11 cellular contexts compared by ENCODE assay signal in genomic region chr10:14954934-14955333, GRCh38. TPM values are rescaled to one million over a fixed set of nuclear protein-coding genes. Genes with fewer than 3 reads are reported as not detected.
A peak's percentile ranks its signal among the peaks of the same experiment; 100 is the strongest.
DNase-seq lines count a peak whose midpoint lies in the region; ATAC-seq, FAIRE-seq and TF ChIP-seq lines count a peak whose summit lies in the region.
"Had no signal": no experiment of that assay in that cellular context is flagged by ENCODE, and none has a peak within 500 bp of the region (broad histone marks: within the 10 kb centered on the region; RNA-seq: fewer than 3 reads in every experiment).

No MANE protein-coding gene starts in this region.

- no peaks in the 10 kb centered on the region for H3K36me3 Mint-ChIP-seq in CD4-positive, CD25-positive, alpha-beta regulatory T cell
- H3K36me3 Mint-ChIP-seq in natural killer cell treated with Interleukin-12 subunit alpha and Interleukin-12 subunit beta and Interleukin-15 and Interleukin-18, amount 100 ng/mL, for 72 hours: no peaks in the 10 kb centered on the region

- no peaks in the 10 kb centered on the region for H3K36me3 ChIP-seq in CD4-positive, CD25-positive, alpha-beta regulatory T cell (ENCODE audit: control insufficient read depth, insufficient read depth, low read length)
- peaks cover under 1% of the 10 kb centered on the region for H3K36me3 ChIP-seq in Karpas-422 (ENCODE audit: insufficient read depth, low read length)
- H3K36me3 ChIP-seq in K562 (ENCODE audit: control insufficient read depth, insufficient read depth, low read length): peaks cover 19% of the 10 kb centered on the region
- H3K36me3 ChIP-seq in WERI-Rb-1: no peaks in the 10 kb centered on the region

- peaks cover 17 to 73% (median 45%) of the 10 kb centered on the region in 4 donors for H3K4me1 Mint-ChIP-seq in CD4-positive, CD25-positive, alpha-beta regulatory T cell
- peaks cover 40 to 41% of the 10 kb centered on the region in 2 donors for H3K4me1 Mint-ChIP-seq in natural killer cell treated with Interleukin-12 subunit alpha and Interleukin-12 subunit beta and Interleukin-15 and Interleukin-18, amount 100 ng/mL, for 72 hours (ENCODE audit: low read depth in 2 of 2)

- no TSS peak for BruUV-seq in K562 (replicated peaks; lab: Mats Ljungman, UMichigan)

- H3K9me3 Mint-ChIP-seq in CD4-positive, CD25-positive, alpha-beta regulatory T cell: peaks cover 0 to 1% (median 0%) of the 10 kb centered on the region in 7 donors
- H3K9me3 Mint-ChIP-seq in natural killer cell treated with Interleukin-12 subunit alpha and Interleukin-12 subunit beta and Interleukin-15 and Interleukin-18, amount 100 ng/mL, for 72 hours: no peaks in the 10 kb centered on the region

- no peak for ATAC-seq in CD4-positive, CD25-positive, alpha-beta regulatory T cell (ENCODE audit: low read depth in 2 of 2)
- ATAC-seq in K562: no peak
- no peak for ATAC-seq in natural killer cell treated with Interleukin-12 subunit alpha and Interleukin-12 subunit beta and Interleukin-15 and Interleukin-18, amount 100 ng/mL, for 72 hours
- no peak for ATAC-seq in GM21390 (IDR thresholded peaks at IDR 0.05; ENCODE audit: unreplicated experiment)

- no peak for TF ChIP-seq EP300 in K562 (IDR thresholded peaks at IDR 0.05; ENCODE audit: low read length)

- H3K79me2 ChIP-seq in Karpas-422 (ENCODE audit: low read length): peaks cover 44% of the 10 kb centered on the region
- peaks cover 46% of the 10 kb centered on the region for H3K79me2 ChIP-seq in K562 (ENCODE audit: control insufficient read depth, insufficient read depth, low read length)

- H3K9me1 ChIP-seq in K562 (ENCODE audit: control insufficient read depth, insufficient read depth, low read length): no peaks in the 10 kb centered on the region

- H3K9ac ChIP-seq in Karpas-422 (ENCODE audit: low read length) (peak overlapping the region; percentile 85), K562 (ENCODE audit: insufficient read depth in 1 of 2, low read depth in 2 of 2, low read length in 2 of 2) (peak overlapping the region; percentile 60 to 83)

- H3K4me3 Mint-ChIP-seq in CD4-positive, CD25-positive, alpha-beta regulatory T cell: peak overlapping the region; percentile 87 to 98 (median 94)
- H3K4me3 Mint-ChIP-seq in natural killer cell treated with Interleukin-12 subunit alpha and Interleukin-12 subunit beta and Interleukin-15 and Interleukin-18, amount 100 ng/mL, for 72 hours: peak overlapping the region; percentile 98

- peaks cover 3% of the 10 kb centered on the region; the same call in 1 of the 2 replicates for H4K20me1 ChIP-seq in Karpas-422 (ENCODE audit: insufficient read depth, low read depth, low read length)
- 0 out of 2 replicates have a peak, but pooled peaks cover 3% of the 10 kb centered on the region for H4K20me1 ChIP-seq in K562 (replicated peaks; ENCODE audit: control insufficient read depth, insufficient read depth, low read length)

- no peak for DNase-seq in CD4-positive, CD25-positive, alpha-beta regulatory T cell
- DNase-seq in Karpas-422 (no peak), K562 (ENCODE audit: extremely low read depth in 1 of 4, low spot score in 3 of 4) (no peak), head of caudate nucleus (no peak), WERI-Rb-1 (no peak), CD1c-positive myeloid dendritic cell (ENCODE audit: extremely low spot score) (no peak)
- no peak for DNase-seq in natural killer cell treated with Interleukin-12 subunit alpha and Interleukin-12 subunit beta and Interleukin-15 and Interleukin-18, amount 100 ng/mL, for 72 hours (ENCODE audit: low spot score)
- DNase-seq: activated effector memory CD4-positive, alpha-beta T cell treated with anti-CD3 and anti-CD28 coated beads, Interleukin-2, amount 50 U/mL, for 16 hours had no signal

- H2AFZ ChIP-seq in Karpas-422 (ENCODE audit: low read length): no peak overlapping the region
- H2AFZ ChIP-seq in K562 (ENCODE audit: low read depth, low read length): peak overlapping the region; percentile 81; the same call in 1 of the 2 replicates

- no peak for FAIRE-seq in K562 (lab: Jason Lieb, UNC)

- H3K9me2 ChIP-seq in Karpas-422 (replicated peaks; ENCODE audit: insufficient read depth, low read length): no peaks in the 10 kb centered on the region

- no peaks in the 10 kb centered on the region for H3K9me3 ChIP-seq in CD4-positive, CD25-positive, alpha-beta regulatory T cell (ENCODE audit: control insufficient read depth in 2 of 2, low read length in 2 of 2)
- no peaks in the 10 kb centered on the region for H3K9me3 ChIP-seq in Karpas-422 (ENCODE audit: low read length)
- H3K9me3 ChIP-seq in K562 (replicated peaks; ENCODE audit: control insufficient read depth, insufficient read depth, low read depth, low read length): no peaks in the 10 kb centered on the region
- H3K9me3 ChIP-seq in WERI-Rb-1 (ENCODE audit: severe bottlenecking): no peaks in the 10 kb centered on the region

- in situ Hi-C loops in K562 (cut with MboI): no loop called here

- peaks cover 42% of the 10 kb centered on the region for H3K4me1 ChIP-seq in CD4-positive, CD25-positive, alpha-beta regulatory T cell (ENCODE audit: control insufficient read depth, insufficient read depth, low read length, poor library complexity, severe bottlenecking)
- H3K4me1 ChIP-seq in Karpas-422 (ENCODE audit: low read length) (peaks cover 37% of the 10 kb centered on the region), K562 (replicated peaks in 1 of 2; ENCODE audit: control insufficient read depth in 2 of 2, insufficient read depth in 2 of 2, low read length in 2 of 2) (peaks cover 17 to 21% of the 10 kb centered on the region in 2 experiments; a peak in 4 of 5 replicates)

- H3K4me3 ChIP-seq in CD4-positive, CD25-positive, alpha-beta regulatory T cell (ENCODE audit: low read depth, low read length): peak overlapping the region; percentile 87
- H3K4me3 ChIP-seq in Karpas-422 (ENCODE audit: low read length) (peak overlapping the region; percentile 79), K562 (peak overlapping the region; percentile 74; the same call in 1 of the 2 replicates), WERI-Rb-1 (ENCODE audit: low read depth, low read length) (no peak overlapping the region)

- no peaks in the 10 kb centered on the region for H3K27me3 ChIP-seq in CD4-positive, CD25-positive, alpha-beta regulatory T cell (ENCODE audit: control insufficient read depth, insufficient read depth, low read length)
- H3K27me3 ChIP-seq in Karpas-422 (ENCODE audit: low read length) (no peaks in the 10 kb centered on the region), K562 (ENCODE audit: control insufficient read depth in 2 of 2, insufficient read depth in 2 of 2, low read length in 2 of 2) (no peaks in the 10 kb centered on the region), WERI-Rb-1 (ENCODE audit: insufficient read depth, low read depth, severe bottlenecking) (no peaks in the 10 kb centered on the region)

- 77% methylated on average over 19 of the region's 19 CpGs for WGBS in K562 (ENCODE audit: insufficient coverage, low coverage, missing lambda C conversion rate)

- TF ChIP-seq RAD21 in K562 (CRISPR knock-in tag; conservative IDR thresholded peaks at IDR 0.05 in 1 of 2, IDR thresholded peaks at IDR 0.05 in 1 of 2): no peak

- H3K27ac ChIP-seq in CD4-positive, CD25-positive, alpha-beta regulatory T cell (ENCODE audit: insufficient read depth, low read length, poor library complexity, severe bottlenecking): peak overlapping the region; percentile 91
- H3K27ac ChIP-seq in Karpas-422 (ENCODE audit: low read length) (peak overlapping the region; percentile 85), K562 (ENCODE audit: extremely low read depth, low read depth, low read length) (peak overlapping the region; percentile 74; the same call in 2 of the 3 replicates), WERI-Rb-1 (no peak overlapping the region; the same call in 1 of the 2 replicates)

- TF ChIP-seq CTCF in K562 (IDR thresholded peaks at IDR 0.05 in 2 of 3, conservative IDR thresholded peaks at IDR 0.05 in 1 of 3; ENCODE audit: insufficient read depth in 2 of 3, low read depth in 1 of 3, low read length in 3 of 3) (no peak), WERI-Rb-1 (IDR thresholded peaks at IDR 0.05; ENCODE audit: low read depth, low read length) (no peak)

- TF ChIP-seq POLR2A in K562 (conservative IDR thresholded peaks at IDR 0.05): no peak

- CTCF ChIA-PET in K562 (lab: Yijun Ruan, JAX; ENCODE audit: low intra/inter-chr PET ratio): no interaction called here

- peak overlapping the region; percentile 75 for H3K4me2 ChIP-seq in Karpas-422 (ENCODE audit: low read depth, low read length, poor library complexity, severe bottlenecking)
- peak overlapping the region; percentile 77 for H3K4me2 ChIP-seq in K562 (ENCODE audit: insufficient read depth, low read length)

- H3K27me3 Mint-ChIP-seq in CD4-positive, CD25-positive, alpha-beta regulatory T cell: peaks cover 3% of the 10 kb centered on the region
- no peaks in the 10 kb centered on the region for H3K27me3 Mint-ChIP-seq in natural killer cell treated with Interleukin-12 subunit alpha and Interleukin-12 subunit beta and Interleukin-15 and Interleukin-18, amount 100 ng/mL, for 72 hours

- intact Hi-C loops in K562 (cut with micrococcal nuclease) (loop anchor here (5.0 kb wide), 2 partner anchors 73 to 118 kb away; partner anchors contain the start of genes CDNF, HSPA14 and MSANTD7), head of caudate nucleus (cut with DNase I) (loop anchor here (5.0 kb wide), 2 partner anchors 78 to 118 kb away; partner anchors contain the start of genes CDNF, HSPA14, MSANTD7 and SUV39H2)

- POLR2A ChIA-PET in K562 (lab: Yijun Ruan, JAX): interaction anchor here (0.5 to 1.3 kb wide), 9 partner anchors 14 to 257 kb away, joined by 3 to 4 read pairs (median 3); no protein-coding TSS in a partner anchor

- H3K27ac Mint-ChIP-seq in CD4-positive, CD25-positive, alpha-beta regulatory T cell: peak overlapping the region in 2 of 3 donors; percentile 96 to 97
- peak overlapping the region; percentile 93 to 97 for H3K27ac Mint-ChIP-seq in natural killer cell treated with Interleukin-12 subunit alpha and Interleukin-12 subunit beta and Interleukin-15 and Interleukin-18, amount 100 ng/mL, for 72 hours

RNA-seq across cellular contexts. Expression of gene DCLRE1C, which starts 1.0 kb away (rescaled TPM):
- total RNA-seq in CD4-positive, CD25-positive, alpha-beta regulatory T cell: 24.6 TPM
- polyA plus RNA-seq in CD4-positive, CD25-positive, alpha-beta regulatory T cell: 10 to 100 TPM; 18.5 to 30.5 (median 23.1) TPM
- 15.8 and 19.6 TPM in 2 replicates for total RNA-seq in Karpas-422 (2014; rRNA removed; shearing (Covaris generic); ENCODE audit: low replicate concordance)
- 28.6 and 101 TPM in 2 replicates for total RNA-seq in K562 (2011; cell fraction: chromatin; rRNA removed; ENCODE audit: low replicate concordance)
- 15.3 and 118 TPM in 2 replicates for total RNA-seq in K562 (2011; cell fraction: nucleolus; rRNA removed)
- total RNA-seq in K562 (2011; cell fraction: nucleoplasm; rRNA removed): 19.7 and 20.5 TPM in 2 replicates
- total RNA-seq in K562 (2014; rRNA removed): 8.8 and 10.5 TPM in 2 replicates
- total RNA-seq in K562 (2014; rRNA removed; fragmentation: Illumina TruSeq; extraction: Trizol): 21.4 and 22.2 TPM in 2 replicates
- total RNA-seq in K562 (2015; rRNA removed; fragmentation: Illumina TruSeq; extraction: Trizol): 19.5 and 19.6 TPM in 2 replicates
- total RNA-seq in K562 (2021): 10.5 and 13.0 TPM in 2 replicates
- polyA plus RNA-seq in K562 (2011; rRNA removed): 7.6 and 10.5 TPM in 2 replicates
- 2.8 and 4.0 TPM in 2 replicates for polyA plus RNA-seq in K562 (2011; cell fraction: cytosol; rRNA removed)
- polyA plus RNA-seq in K562 (2011; cell fraction: nucleus; rRNA removed): 8.5 and 9.4 TPM in 2 replicates
- polyA plus RNA-seq in K562 (2012): 7.7 and 11.3 TPM in 2 replicates
- 13.9 and 15.5 TPM in 2 replicates for polyA plus RNA-seq in K562 (2014; fragmentation: Illumina TruSeq; extraction: Trizol)
- polyA plus RNA-seq in K562 (2014; fragmentation: Nextera tagmentation; extraction: Ambion mirVana): 10 to 100 TPM; 15.6 to 22.0 TPM
- 8.3 and 10.0 TPM in 2 replicates for polyA plus RNA-seq in K562 (2014; rRNA removed)
- 18.7 and 20.0 TPM in 2 replicates for polyA minus RNA-seq in K562 (2011; rRNA and poly(A)+ RNA removed)
- polyA minus RNA-seq in K562 (2011; cell fraction: cytosol; rRNA and poly(A)+ RNA removed): 5.4 and 6.3 TPM in 2 replicates
- polyA minus RNA-seq in K562 (2011; cell fraction: nucleus; rRNA and poly(A)+ RNA removed): 13.6 and 16.2 TPM in 2 replicates
- 10 to 100 TPM; 24.8 to 37.3 TPM for total RNA-seq in natural killer cell treated with Interleukin-12 subunit alpha and Interleukin-12 subunit beta and Interleukin-15 and Interleukin-18, amount 100 ng/mL, for 72 hours

RNA-seq across cellular contexts. Expression of gene MEIG1, which starts 4.3 kb away (rescaled TPM):
- not detected for total RNA-seq in CD4-positive, CD25-positive, alpha-beta regulatory T cell
- 1 to 10 TPM in 3 of 4 donors, under 1 TPM in 1; 0.83 to 1.7 (median 1.5) TPM for polyA plus RNA-seq in CD4-positive, CD25-positive, alpha-beta regulatory T cell
- 2.6 TPM in 1 of 2 replicates, not detected in the other for total RNA-seq in Karpas-422 (2014; rRNA removed; shearing (Covaris generic); ENCODE audit: low replicate concordance)
- total RNA-seq in K562 (2011; cell fraction: chromatin; rRNA removed; ENCODE audit: low replicate concordance): not detected in 2 replicates
- total RNA-seq in K562 (2011; cell fraction: nucleolus; rRNA removed): not detected in 2 replicates
- total RNA-seq in K562 (2011; cell fraction: nucleoplasm; rRNA removed): not detected in 2 replicates
- total RNA-seq in K562 (2014; rRNA removed) (1.7 TPM in 1 of 2 replicates, not detected in the other), K562 (2014; rRNA removed; fragmentation: Illumina TruSeq; extraction: Trizol) (0.58 TPM in 1 of 2 replicates, not detected in the other), K562 (2015; rRNA removed; fragmentation: Illumina TruSeq; extraction: Trizol) (not detected in 2 replicates), K562 (2021) (not detected in 2 replicates)
- polyA plus RNA-seq in K562 (2011; rRNA removed) (0.51 TPM in 1 of 2 replicates, not detected in the other), K562 (2014; fragmentation: Illumina TruSeq; extraction: Trizol) (0.42 TPM in 1 of 2 replicates, not detected in the other), K562 (2014; fragmentation: Nextera tagmentation; extraction: Ambion mirVana) (under 1 TPM; 0.50 to 0.77 TPM), K562 (2014; rRNA removed) (0.19 and 0.78 TPM in 2 replicates)
- polyA plus RNA-seq in K562 (2011; cell fraction: cytosol; rRNA removed): not detected in 2 replicates
- not detected in 2 replicates for polyA plus RNA-seq in K562 (2011; cell fraction: nucleus; rRNA removed)
- 0.44 and 0.48 TPM in 2 replicates for polyA plus RNA-seq in K562 (2012)
- not detected in 2 replicates for polyA minus RNA-seq in K562 (2011; rRNA and poly(A)+ RNA removed)
- polyA minus RNA-seq in K562 (2011; cell fraction: cytosol; rRNA and poly(A)+ RNA removed): not detected in 2 replicates
- polyA minus RNA-seq in K562 (2011; cell fraction: nucleus; rRNA and poly(A)+ RNA removed): not detected in 2 replicates
- not detected for total RNA-seq in natural killer cell treated with Interleukin-12 subunit alpha and Interleukin-12 subunit beta and Interleukin-15 and Interleukin-18, amount 100 ng/mL, for 72 hours
- total RNA-seq: pulmonary artery endothelial cell, RPMI7951 had no signal
